ENCODE assay signal across 9 cellular contexts in genomic region chr10:119316729-119317097, GRCh38.
DNase-seq lines count a peak whose midpoint lies in the region; ATAC-seq and TF ChIP-seq lines count a peak whose summit lies in the region.
"Had no signal": no experiment of that assay in that cellular context is flagged by ENCODE, and none has a peak within 500 bp of the region (broad histone marks: within the 10 kb centered on the region; RNA-seq: fewer than 3 reads in every experiment).

No MANE protein-coding gene starts in this region.

- BruUV-seq in Panc1 (replicated peaks; lab: Mats Ljungman, UMichigan) = no TSS peak

- DNase-seq in ELR (ENCODE audit: low read depth) (peak; percentile 97), Panc1 (ENCODE audit: low read depth, low spot score) (no peak), renal cortical epithelial cell (ENCODE audit: low read depth) (peak; percentile 84), NOMO-1 (lab: John Stamatoyannopoulos, UW; ENCODE audit: unreplicated experiment in 2 of 2) (no peak), NCI-H748 (lab: John Stamatoyannopoulos, UW; ENCODE audit: unreplicated experiment) (no peak), DMS153 treated with DMSO at 0.1 percent for 48 hours (lab: John Stamatoyannopoulos, UW; ENCODE audit: unreplicated experiment) (no peak)
- DNase-seq: KBM-7 had no signal

- H3K9me3 ChIP-seq in Panc1 (ENCODE audit: control insufficient read depth, insufficient read depth, low read depth, low read length) = no peaks in the 10 kb centered on the region
- no peaks in the 10 kb centered on the region for H3K9me3 ChIP-seq in esophagus (ENCODE audit: control insufficient read depth in 2 of 2, insufficient read depth in 1 of 2, low read depth in 1 of 2, low read length in 1 of 2)

- H3K27me3 ChIP-seq in Panc1 (ENCODE audit: control insufficient read depth, insufficient read depth, low read length) = no peaks in the 10 kb centered on the region
- H3K27me3 ChIP-seq in esophagus (ENCODE audit: control insufficient read depth in 1 of 2, insufficient read depth in 2 of 2, low read length in 2 of 2) = no peaks in the 10 kb centered on the region

- TF ChIP-seq CTCF in Panc1 (IDR thresholded peaks at IDR 0.05) = no peak

- POLR2A ChIA-PET in Panc1 (lab: Charles Lee) = no interaction called here

- in situ Hi-C loops in Panc1 (cut with HindIII; ENCODE audit: low pct_unique_long_range_greater_than_20kb, low sequenced_read_pairs) = no loop called here

- intact Hi-C loops in Panc1 (cut with micrococcal nuclease; ENCODE audit: unreplicated experiment) = no loop called here

- H3K36me3 ChIP-seq in Panc1 (ENCODE audit: control insufficient read depth, insufficient read depth, low read length) (no peaks in the 10 kb centered on the region), esophagus (ENCODE audit: control insufficient read depth in 2 of 2, insufficient read depth in 2 of 2, low read length in 1 of 2) (no peaks in the 10 kb centered on the region)

- CTCF ChIA-PET in Panc1 (lab: Charles Lee) = no interaction called here

- H3K4me3 ChIP-seq in Panc1 (ENCODE audit: low read depth in 2 of 2, low read length in 2 of 2) = no peak overlapping the region; a peak in 1 of 4 replicates
- H3K4me3 ChIP-seq in esophagus (ENCODE audit: low read depth in 1 of 2, low read length in 2 of 2) = no peak overlapping the region

- ATAC-seq in Panc1 = peak; percentile 40; the same call in 1 of the 2 replicates
- no peak for ATAC-seq in HG03135 (IDR thresholded peaks at IDR 0.05; ENCODE audit: unreplicated experiment)

- peaks cover 72% of the 10 kb centered on the region for H3K4me1 ChIP-seq in Panc1 (ENCODE audit: control insufficient read depth, insufficient read depth, low read length)
- H3K4me1 ChIP-seq in esophagus (ENCODE audit: control insufficient read depth in 2 of 2, insufficient read depth in 2 of 2, low read length in 1 of 2) = peaks cover 20 to 29% of the 10 kb centered on the region in 2 donors

- peak overlapping the region; percentile 95 for H3K27ac ChIP-seq in Panc1 (ENCODE audit: low read length)
- H3K27ac ChIP-seq in esophagus (ENCODE audit: low read depth in 2 of 2, low read length in 1 of 2) = peak overlapping the region; percentile 70 to 87

- WGBS in esophagus, 2 donors = 29 to 42% methylated on average over 4 of the region's 4 CpGs

Comparison
In these comparisons a context has a peak if more than half of its experiments do, and no peak if none do; other contexts are left out.
1. DNase-seq: peak in ELR (single experiment) and renal cortical epithelial cell (single experiment); none in Panc1 (single experiment), NOMO-1 (0 of 2), NCI-H748 (single experiment) and DMS153 treated with DMSO at 0.1 percent for 48 hours (single experiment).